1 cellular context compared by ENCODE assay signal in the genomic region with DNA sequence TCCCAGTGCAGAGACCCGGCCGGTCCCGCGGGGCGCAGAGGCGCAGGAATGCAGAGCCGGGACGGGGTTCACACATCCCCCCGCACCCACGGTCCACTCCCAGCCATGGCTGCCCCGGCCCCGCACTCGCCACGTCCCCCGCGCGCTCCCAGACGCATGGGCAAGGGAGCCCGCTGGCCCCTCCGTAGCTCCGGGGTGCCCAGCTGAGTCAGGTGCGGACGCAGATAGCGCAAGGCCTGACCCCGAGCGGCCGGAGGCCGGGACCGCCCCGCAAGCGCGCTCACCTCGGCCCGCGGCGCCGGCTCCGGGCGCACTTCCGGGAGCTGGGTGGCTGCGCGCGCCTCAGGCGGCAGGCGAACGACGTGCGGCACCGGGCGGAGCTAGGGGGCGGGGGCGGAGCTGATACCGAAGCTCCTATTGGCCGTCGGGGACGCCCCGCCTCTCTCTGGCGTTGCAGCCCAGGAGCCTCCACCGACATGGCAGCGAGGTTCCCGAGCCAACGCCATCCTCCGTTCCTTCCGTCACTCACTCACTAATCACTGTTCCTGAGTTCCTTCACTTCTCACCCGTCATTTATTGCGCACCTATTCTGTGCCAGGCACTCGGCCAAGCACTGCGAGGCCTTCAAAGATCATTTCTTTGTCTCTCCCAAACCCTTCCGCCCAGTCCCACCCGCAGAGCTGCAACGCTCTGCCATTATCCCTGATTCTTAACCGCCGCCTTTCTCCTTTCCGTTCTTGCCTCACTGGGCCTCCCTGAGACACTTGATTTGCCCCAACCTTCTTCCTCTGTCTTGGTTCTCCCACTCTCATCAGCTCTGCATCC.
TF ChIP-seq lines count a peak whose summit lies in the region.

A gene with protein sequence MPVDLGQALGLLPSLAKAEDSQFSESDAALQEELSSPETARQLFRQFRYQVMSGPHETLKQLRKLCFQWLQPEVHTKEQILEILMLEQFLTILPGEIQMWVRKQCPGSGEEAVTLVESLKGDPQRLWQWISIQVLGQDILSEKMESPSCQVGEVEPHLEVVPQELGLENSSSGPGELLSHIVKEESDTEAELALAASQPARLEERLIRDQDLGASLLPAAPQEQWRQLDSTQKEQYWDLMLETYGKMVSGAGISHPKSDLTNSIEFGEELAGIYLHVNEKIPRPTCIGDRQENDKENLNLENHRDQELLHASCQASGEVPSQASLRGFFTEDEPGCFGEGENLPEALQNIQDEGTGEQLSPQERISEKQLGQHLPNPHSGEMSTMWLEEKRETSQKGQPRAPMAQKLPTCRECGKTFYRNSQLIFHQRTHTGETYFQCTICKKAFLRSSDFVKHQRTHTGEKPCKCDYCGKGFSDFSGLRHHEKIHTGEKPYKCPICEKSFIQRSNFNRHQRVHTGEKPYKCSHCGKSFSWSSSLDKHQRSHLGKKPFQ (minus strand): TSS at position 329 of the 825 bp plus-strand sequence. CDS start 4,646 bp downstream, outside the sequence.

TF ChIP-seq in GM12878, 131 proteins besides CTCF, POLR2A, EP300 and RAD21 (continued from another document and continues in another):
- TF ChIP-seq, protein P1, sequence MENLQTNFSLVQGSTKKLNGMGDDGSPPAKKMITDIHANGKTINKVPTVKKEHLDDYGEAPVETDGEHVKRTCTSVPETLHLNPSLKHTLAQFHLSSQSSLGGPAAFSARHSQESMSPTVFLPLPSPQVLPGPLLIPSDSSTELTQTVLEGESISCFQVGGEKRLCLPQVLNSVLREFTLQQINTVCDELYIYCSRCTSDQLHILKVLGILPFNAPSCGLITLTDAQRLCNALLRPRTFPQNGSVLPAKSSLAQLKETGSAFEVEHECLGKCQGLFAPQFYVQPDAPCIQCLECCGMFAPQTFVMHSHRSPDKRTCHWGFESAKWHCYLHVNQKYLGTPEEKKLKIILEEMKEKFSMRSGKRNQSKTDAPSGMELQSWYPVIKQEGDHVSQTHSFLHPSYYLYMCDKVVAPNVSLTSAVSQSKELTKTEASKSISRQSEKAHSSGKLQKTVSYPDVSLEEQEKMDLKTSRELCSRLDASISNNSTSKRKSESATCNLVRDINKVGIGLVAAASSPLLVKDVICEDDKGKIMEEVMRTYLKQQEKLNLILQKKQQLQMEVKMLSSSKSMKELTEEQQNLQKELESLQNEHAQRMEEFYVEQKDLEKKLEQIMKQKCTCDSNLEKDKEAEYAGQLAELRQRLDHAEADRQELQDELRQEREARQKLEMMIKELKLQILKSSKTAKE (IDR thresholded peaks at IDR 0.05; ENCODE audit: low read depth, poor library complexity, severe bottlenecking): no peak
- TF ChIP-seq MYB (IDR thresholded peaks at IDR 0.05; ENCODE audit: borderline replicate concordance, low read depth, low read length) (no peak), CBX3 (IDR thresholded peaks at IDR 0.05; ENCODE audit: borderline replicate concordance, low read depth) (no peak), STAT1 (conservative IDR thresholded peaks at IDR 0.05) (no peak), CEBPB (IDR thresholded peaks at IDR 0.05; ENCODE audit: borderline replicate concordance in 1 of 2, low read depth in 2 of 2, low read length in 2 of 2) (no peak), LARP7 (IDR thresholded peaks at IDR 0.05) (peak; percentile 66; the same call in 1 of the 2 replicates), CREM (IDR thresholded peaks at IDR 0.05; ENCODE audit: low read depth) (0 out of 2 replicates have a peak, but pooled peaks have one; percentile 13), MEF2A (IDR thresholded peaks at IDR 0.05; ENCODE audit: insufficient read depth, low read depth, low read length) (no peak), TARDBP (IDR thresholded peaks at IDR 0.05; ENCODE audit: borderline replicate concordance) (no peak), ATF7 (IDR thresholded peaks at IDR 0.05; ENCODE audit: low read depth) (0 out of 2 replicates have a peak, but pooled peaks have one; percentile 39), RBBP5 (conservative IDR thresholded peaks at IDR 0.05) (no peak), HCFC1 (IDR thresholded peaks at IDR 0.05; ENCODE audit: low read length) (no peak; the same call in 1 of the 2 replicates), SUZ12 (IDR thresholded peaks at IDR 0.05; ENCODE audit: unreplicated experiment) (no peak), ZNF592 (IDR thresholded peaks at IDR 0.05) (0 out of 2 replicates have a peak, but pooled peaks have one; percentile 58), BCL3 (IDR thresholded peaks at IDR 0.05; ENCODE audit: borderline replicate concordance, insufficient read depth, low read depth, low read length, poor library complexity, severe bottlenecking) (no peak), TCF3 (IDR thresholded peaks at IDR 0.05; ENCODE audit: borderline replicate concordance, insufficient read depth, low read depth, low read length) (0 out of 2 replicates have a peak, but pooled peaks have one; percentile 54), CHD2 (IDR thresholded peaks at IDR 0.05; ENCODE audit: borderline replicate concordance, low read depth, low read length) (0 out of 2 replicates have a peak, but pooled peaks have one; percentile 49), ZNF384 (IDR thresholded peaks at IDR 0.05; ENCODE audit: borderline replicate concordance, low read depth, low read length) (no peak), HDAC6 (IDR thresholded peaks at IDR 0.05; ENCODE audit: unreplicated experiment) (no peak), NR2F1 (conservative IDR thresholded peaks at IDR 0.05) (peak; percentile 92), BACH1 (IDR thresholded peaks at IDR 0.05; ENCODE audit: borderline replicate concordance) (peak; percentile 80), WRNIP1 (IDR thresholded peaks at IDR 0.05; ENCODE audit: borderline replicate concordance, low read depth, low read length) (no peak), EGR1 (IDR thresholded peaks at IDR 0.05; ENCODE audit: borderline replicate concordance in 1 of 2, low read depth in 2 of 2, low read length in 2 of 2) (peak; percentile 10 to 46; a peak in 2 of 3 replicates), BCL11A (IDR thresholded peaks at IDR 0.05; ENCODE audit: low read depth, low read length) (no peak), FOXM1 (IDR thresholded peaks at IDR 0.05; ENCODE audit: low read depth, low read length) (no peak), HDGF (IDR thresholded peaks at IDR 0.05) (peak; percentile 19; the same call in 1 of the 2 replicates), CREB1 (IDR thresholded peaks at IDR 0.05; ENCODE audit: low read depth) (peak; percentile 69; the same call in 1 of the 2 replicates), NRF1 (conservative IDR thresholded peaks at IDR 0.05; ENCODE audit: low read depth, low read length) (peak; percentile 51), DPF2 (IDR thresholded peaks at IDR 0.05) (peak; percentile 60; the same call in 1 of the 2 replicates), ZBED1 (IDR thresholded peaks at IDR 0.05; ENCODE audit: borderline replicate concordance) (peak; percentile 34; the same call in 1 of the 2 replicates), GATAD2B (conservative IDR thresholded peaks at IDR 0.05; ENCODE audit: low read depth) (peak; percentile 92), YY1 (IDR thresholded peaks at IDR 0.05; ENCODE audit: low read depth, low read length) (peak; percentile 95), MXI1 (IDR thresholded peaks at IDR 0.05; ENCODE audit: low read depth, low read length) (peak; percentile 58; the same call in 1 of the 2 replicates), SREBF1 (IDR thresholded peaks at IDR 0.05; ENCODE audit: low read length) (no peak), ZNF207 (IDR thresholded peaks at IDR 0.05; ENCODE audit: borderline replicate concordance) (peak; percentile 66), NFXL1 (IDR thresholded peaks at IDR 0.05; ENCODE audit: borderline replicate concordance) (no peak)
- TF ChIP-seq, protein P2, sequence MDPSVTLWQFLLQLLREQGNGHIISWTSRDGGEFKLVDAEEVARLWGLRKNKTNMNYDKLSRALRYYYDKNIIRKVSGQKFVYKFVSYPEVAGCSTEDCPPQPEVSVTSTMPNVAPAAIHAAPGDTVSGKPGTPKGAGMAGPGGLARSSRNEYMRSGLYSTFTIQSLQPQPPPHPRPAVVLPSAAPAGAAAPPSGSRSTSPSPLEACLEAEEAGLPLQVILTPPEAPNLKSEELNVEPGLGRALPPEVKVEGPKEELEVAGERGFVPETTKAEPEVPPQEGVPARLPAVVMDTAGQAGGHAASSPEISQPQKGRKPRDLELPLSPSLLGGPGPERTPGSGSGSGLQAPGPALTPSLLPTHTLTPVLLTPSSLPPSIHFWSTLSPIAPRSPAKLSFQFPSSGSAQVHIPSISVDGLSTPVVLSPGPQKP (IDR thresholded peaks at IDR 0.05; ENCODE audit: low read depth, low read length): no peak
- TF ChIP-seq, protein P3, sequence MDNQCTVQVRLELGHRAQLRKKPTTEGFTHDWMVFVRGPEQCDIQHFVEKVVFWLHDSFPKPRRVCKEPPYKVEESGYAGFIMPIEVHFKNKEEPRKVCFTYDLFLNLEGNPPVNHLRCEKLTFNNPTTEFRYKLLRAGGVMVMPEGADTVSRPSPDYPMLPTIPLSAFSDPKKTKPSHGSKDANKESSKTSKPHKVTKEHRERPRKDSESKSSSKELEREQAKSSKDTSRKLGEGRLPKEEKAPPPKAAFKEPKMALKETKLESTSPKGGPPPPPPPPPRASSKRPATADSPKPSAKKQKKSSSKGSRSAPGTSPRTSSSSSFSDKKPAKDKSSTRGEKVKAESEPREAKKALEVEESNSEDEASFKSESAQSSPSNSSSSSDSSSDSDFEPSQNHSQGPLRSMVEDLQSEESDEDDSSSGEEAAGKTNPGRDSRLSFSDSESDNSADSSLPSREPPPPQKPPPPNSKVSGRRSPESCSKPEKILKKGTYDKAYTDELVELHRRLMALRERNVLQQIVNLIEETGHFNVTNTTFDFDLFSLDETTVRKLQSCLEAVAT (IDR thresholded peaks at IDR 0.05): peak; percentile 99
- TF ChIP-seq, protein P4, sequence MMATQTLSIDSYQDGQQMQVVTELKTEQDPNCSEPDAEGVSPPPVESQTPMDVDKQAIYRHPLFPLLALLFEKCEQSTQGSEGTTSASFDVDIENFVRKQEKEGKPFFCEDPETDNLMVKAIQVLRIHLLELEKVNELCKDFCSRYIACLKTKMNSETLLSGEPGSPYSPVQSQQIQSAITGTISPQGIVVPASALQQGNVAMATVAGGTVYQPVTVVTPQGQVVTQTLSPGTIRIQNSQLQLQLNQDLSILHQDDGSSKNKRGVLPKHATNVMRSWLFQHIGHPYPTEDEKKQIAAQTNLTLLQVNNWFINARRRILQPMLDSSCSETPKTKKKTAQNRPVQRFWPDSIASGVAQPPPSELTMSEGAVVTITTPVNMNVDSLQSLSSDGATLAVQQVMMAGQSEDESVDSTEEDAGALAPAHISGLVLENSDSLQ (IDR thresholded peaks at IDR 0.05): peak; percentile 78
- TF ChIP-seq, protein P5, sequence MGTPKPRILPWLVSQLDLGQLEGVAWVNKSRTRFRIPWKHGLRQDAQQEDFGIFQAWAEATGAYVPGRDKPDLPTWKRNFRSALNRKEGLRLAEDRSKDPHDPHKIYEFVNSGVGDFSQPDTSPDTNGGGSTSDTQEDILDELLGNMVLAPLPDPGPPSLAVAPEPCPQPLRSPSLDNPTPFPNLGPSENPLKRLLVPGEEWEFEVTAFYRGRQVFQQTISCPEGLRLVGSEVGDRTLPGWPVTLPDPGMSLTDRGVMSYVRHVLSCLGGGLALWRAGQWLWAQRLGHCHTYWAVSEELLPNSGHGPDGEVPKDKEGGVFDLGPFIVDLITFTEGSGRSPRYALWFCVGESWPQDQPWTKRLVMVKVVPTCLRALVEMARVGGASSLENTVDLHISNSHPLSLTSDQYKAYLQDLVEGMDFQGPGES (IDR thresholded peaks at IDR 0.05): no peak
- TF ChIP-seq, protein P6, sequence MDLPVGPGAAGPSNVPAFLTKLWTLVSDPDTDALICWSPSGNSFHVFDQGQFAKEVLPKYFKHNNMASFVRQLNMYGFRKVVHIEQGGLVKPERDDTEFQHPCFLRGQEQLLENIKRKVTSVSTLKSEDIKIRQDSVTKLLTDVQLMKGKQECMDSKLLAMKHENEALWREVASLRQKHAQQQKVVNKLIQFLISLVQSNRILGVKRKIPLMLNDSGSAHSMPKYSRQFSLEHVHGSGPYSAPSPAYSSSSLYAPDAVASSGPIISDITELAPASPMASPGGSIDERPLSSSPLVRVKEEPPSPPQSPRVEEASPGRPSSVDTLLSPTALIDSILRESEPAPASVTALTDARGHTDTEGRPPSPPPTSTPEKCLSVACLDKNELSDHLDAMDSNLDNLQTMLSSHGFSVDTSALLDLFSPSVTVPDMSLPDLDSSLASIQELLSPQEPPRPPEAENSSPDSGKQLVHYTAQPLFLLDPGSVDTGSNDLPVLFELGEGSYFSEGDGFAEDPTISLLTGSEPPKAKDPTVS (IDR thresholded peaks at IDR 0.05; ENCODE audit: low read depth, low read length): no peak
